In genomic region chr2:88845772-88846661, GRCh38 we compare ENCODE assay signal across 12 cellular contexts.
DNase-seq lines count a peak whose midpoint lies in the region; ATAC-seq, FAIRE-seq and TF ChIP-seq lines count a peak whose summit lies in the region.
"Had no signal": no experiment of that assay in that cellular context is flagged by ENCODE, and none has a peak within 500 bp of the region (broad histone marks: within the 10 kb centered on the region; RNA-seq: fewer than 3 reads in every experiment).

No MANE protein-coding gene starts in this region.

- TF ChIP-seq POLR2A in GM12878 (IDR thresholded peaks at IDR 0.05; ENCODE audit: low read depth, low read length) (no peak), esophagus muscularis mucosa (IDR thresholded peaks at IDR 0.05; ENCODE audit: low read depth) (no peak)

- no peaks in the 10 kb centered on the region for H4K20me1 ChIP-seq in GM12878 (ENCODE audit: control insufficient read depth, insufficient read depth)

- H3K9me3 ChIP-seq in GM12878 (replicated peaks; ENCODE audit: control insufficient read depth, insufficient read depth, low read length) (no peaks in the 10 kb centered on the region), esophagus muscularis mucosa (no peaks in the 10 kb centered on the region)

- SMC1A ChIA-PET in GM12878 (lab: Charles Lee; ENCODE audit: uncharacterized antibody, unreplicated experiment) = no interaction called here

- no peak overlapping the region for H3K4me2 ChIP-seq in GM12878 (ENCODE audit: control insufficient read depth, insufficient read depth)

- no peak for TF ChIP-seq EP300 in GM12878 (IDR thresholded peaks at IDR 0.05; ENCODE audit: borderline replicate concordance in 1 of 2, control insufficient read depth in 1 of 2, low read depth in 2 of 2, low read length in 2 of 2)
- no peak for TF ChIP-seq EP300 in esophagus muscularis mucosa (IDR thresholded peaks at IDR 0.05)

- ATAC-seq in GM18867 (IDR thresholded peaks at IDR 0.05; ENCODE audit: unreplicated experiment) = peak; percentile 88
- ATAC-seq in GM21526 (IDR thresholded peaks at IDR 0.05; ENCODE audit: low FRiP score, unreplicated experiment) = peak; percentile 84
- ATAC-seq in HG03175 (IDR thresholded peaks at IDR 0.05; ENCODE audit: unreplicated experiment) = peak; percentile 93
- ATAC-seq in GM12878 = no peak
- ATAC-seq: PC-3 had no signal

- DNase-seq in GM12878 (ENCODE audit: low read depth, low spot score) (no peak), midbrain (lab: John Stamatoyannopoulos, UW) (no peak), esophagus muscularis mucosa (ENCODE audit: extremely low spot score) (no peak), dedifferentiated amniotic fluid mesenchymal stem cell (ENCODE audit: extremely low spot score) (no peak)
- no peak for DNase-seq in stimulated activated CD4-positive, alpha-beta T cell treated with anti-CD3 and anti-CD28 coated beads, Interleukin-1b, Interleukin-23, amount 100 ng/mL, for 48 hours
- DNase-seq: activated CD4-positive, alpha-beta T cell treated with anti-CD3 and anti-CD28 coated beads for 4 hours; immature natural killer cell; PC-3 had no signal

- no peak for TF ChIP-seq CTCF in GM12878 (IDR thresholded peaks at IDR 0.05 in 2 of 3, conservative IDR thresholded peaks at IDR 0.05 in 1 of 3; ENCODE audit: control insufficient read depth in 2 of 3, extremely low read depth in 1 of 3, insufficient read depth in 1 of 3, low read depth in 3 of 3, low read length in 3 of 3)
- TF ChIP-seq CTCF in esophagus muscularis mucosa (IDR thresholded peaks at IDR 0.05) = no peak

- intact Hi-C loops in GM12878 (cut with micrococcal nuclease; ENCODE audit: unreplicated experiment) = no loop called here
- intact Hi-C loops in esophagus muscularis mucosa (cut with DNase I) = no loop called here

- RAD21 ChIA-PET in GM12878 (lab: Charles Lee; ENCODE audit: unreplicated experiment) = no interaction called here

- no peaks in the 10 kb centered on the region for H3K79me2 ChIP-seq in GM12878 (ENCODE audit: control insufficient read depth, insufficient read depth, low read length)

- in situ Hi-C loops in GM12878 (cut with MboI) = no loop called here

- H3K27ac ChIP-seq in GM12878 (ENCODE audit: control insufficient read depth, insufficient read depth) (peak overlapping the region; percentile 63), esophagus muscularis mucosa (replicated peaks in 1 of 4) (no peak overlapping the region)

- H3K4me1 ChIP-seq in GM12878 (ENCODE audit: control insufficient read depth, insufficient read depth, low read length) (no peaks in the 10 kb centered on the region), esophagus muscularis mucosa (no peaks in the 10 kb centered on the region)

- no peak for TF ChIP-seq RAD21 in GM12878 (IDR thresholded peaks at IDR 0.05; ENCODE audit: insufficient read depth, low read depth, low read length)

- BruUV-seq in GM12878 (replicated peaks; lab: Mats Ljungman, UMichigan) = no TSS peak

- FAIRE-seq in GM12878 (lab: Jason Lieb, UNC) = no peak
- FAIRE-seq: H54 had no signal

- POLR2A ChIA-PET in GM12878 (lab: Charles Lee) = no interaction called here

- H3K9ac ChIP-seq in GM12878 (ENCODE audit: control insufficient read depth, insufficient read depth, low read length) = no peak overlapping the region

- 0% methylated on average over 3 of the region's 3 CpGs for WGBS in GM12878 (ENCODE audit: insufficient coverage, insufficient replicate concordance, low lambda C conversion rate, missing lambda C conversion rate)
- 75% methylated on average over 3 of the region's 3 CpGs for whole genome bisulfite sequencing in esophagus muscularis mucosa

- H3K4me3 ChIP-seq in GM12878 (no peak overlapping the region), esophagus muscularis mucosa (no peak overlapping the region)

- H2AFZ ChIP-seq in GM12878 (ENCODE audit: control insufficient read depth, low read depth, low read length) = no peak overlapping the region

- H3K27me3 ChIP-seq in GM12878 (replicated peaks in 1 of 2; ENCODE audit: control insufficient read depth in 2 of 2, insufficient read depth in 2 of 2, low read length in 1 of 2) (no peaks in the 10 kb centered on the region), esophagus muscularis mucosa (peaks cover 0 to 15% (median 0%) of the 10 kb centered on the region in 4 donors)

- CTCF ChIA-PET in GM12878 (lab: Yijun Ruan, JAX) = no interaction called here

- H3K36me3 ChIP-seq in GM12878 (ENCODE audit: control insufficient read depth in 2 of 2, insufficient read depth in 2 of 2, low read length in 1 of 2) = no peaks in the 10 kb centered on the region
- H3K36me3 ChIP-seq in esophagus muscularis mucosa = no peaks in the 10 kb centered on the region

TF ChIP-seq in GM12878, 131 proteins besides CTCF, POLR2A, EP300 and RAD21:
- TF ChIP-seq PAX5 (IDR thresholded peaks at IDR 0.05; ENCODE audit: borderline replicate concordance, low read depth, low read length) (peak; percentile 87; the same call in 1 of the 2 replicates), SKIL (IDR thresholded peaks at IDR 0.05; ENCODE audit: low read depth, poor library complexity, severe bottlenecking) (no peak), MYB (IDR thresholded peaks at IDR 0.05; ENCODE audit: borderline replicate concordance, low read depth, low read length) (no peak), E4F1 (IDR thresholded peaks at IDR 0.05; ENCODE audit: borderline replicate concordance, partially characterized antibody) (no peak), NR2C2 (IDR thresholded peaks at IDR 0.05; ENCODE audit: borderline replicate concordance, control insufficient read depth, insufficient read length, low read depth) (no peak), ZNF274 (IDR thresholded peaks at IDR 0.05; ENCODE audit: insufficient read depth, insufficient read length) (no peak), SIX5 (IDR thresholded peaks at IDR 0.05; ENCODE audit: low read depth, low read length, severe bottlenecking) (no peak), RBBP5 (conservative IDR thresholded peaks at IDR 0.05) (no peak)
